In the genomic region with DNA sequence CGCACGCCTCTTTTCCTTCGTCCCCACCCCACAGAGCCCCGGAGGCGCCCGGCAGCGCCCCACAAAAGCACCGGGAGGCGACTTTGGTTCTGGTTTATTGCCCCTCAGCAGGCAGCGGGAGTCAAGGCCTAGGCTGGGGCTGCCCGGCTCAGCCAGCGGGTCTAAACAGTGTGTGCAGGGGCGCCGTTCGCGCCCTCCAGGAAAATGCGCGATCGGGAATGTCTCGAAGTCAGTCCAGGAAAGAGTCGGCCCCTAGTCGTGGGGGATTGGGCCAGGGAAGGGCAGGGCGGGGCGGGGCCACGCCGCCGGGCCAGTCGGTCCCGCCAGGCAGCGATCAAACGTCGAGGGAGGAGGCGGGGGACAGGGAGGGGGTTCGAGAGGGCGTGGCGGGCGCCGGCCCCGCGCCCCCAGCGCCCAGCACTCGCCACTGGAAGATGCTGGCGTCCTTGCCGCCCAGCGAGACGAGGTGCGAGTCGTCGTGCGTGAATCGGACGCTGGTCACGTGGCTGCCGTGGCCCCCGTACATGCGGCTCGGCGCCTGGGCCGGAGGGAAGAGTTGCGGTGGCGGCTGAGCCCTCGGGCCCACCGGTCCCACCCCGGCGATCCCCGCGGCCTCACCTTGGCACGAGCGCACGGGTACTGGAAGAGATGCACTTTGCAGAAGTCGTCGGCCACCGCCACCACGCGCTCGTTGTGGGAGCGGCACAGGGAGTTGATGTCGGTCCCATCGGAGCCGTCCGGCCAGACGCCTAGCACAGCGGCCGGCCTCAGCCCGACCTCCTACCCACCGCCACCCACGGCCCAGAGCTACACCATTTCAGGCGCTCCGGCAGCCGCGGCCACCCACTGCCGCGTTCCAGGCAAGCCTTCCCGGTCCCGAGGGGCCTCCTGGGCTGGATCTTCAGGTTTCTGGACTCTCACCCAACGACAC, we compare ENCODE assay signal across 8 cellular contexts. TPM values are rescaled to one million over a fixed set of nuclear protein-coding genes. Genes with fewer than 3 reads are reported as not detected.
A peak's percentile ranks its signal among the peaks of the same experiment; 100 is the strongest.
DNase-seq lines count a peak whose midpoint lies in the region; ATAC-seq and TF ChIP-seq lines count a peak whose summit lies in the region.

No MANE protein-coding gene starts in this region.

- peaks cover 39% of the 10 kb centered on the region for H3K79me2 ChIP-seq in MM.1S (ENCODE audit: low read length)

- peak in 1 of 2 donors; percentile 79 for TF ChIP-seq EP300 in tibial nerve (IDR thresholded peaks at IDR 0.05)

- no peaks in the 10 kb centered on the region for H3K27me3 ChIP-seq in MM.1S (replicated peaks; ENCODE audit: insufficient read depth, low read length)
- no peaks in the 10 kb centered on the region for H3K27me3 ChIP-seq in tibial nerve

- H3K4me3 ChIP-seq in MM.1S (ENCODE audit: low read length) (peak overlapping the region; percentile 44), epithelial cell of proximal tubule (ENCODE audit: low read depth, low read length) (peak overlapping the region; percentile 84), tibial nerve (peak overlapping the region; percentile 79 to 99 (median 85))

- H3K27ac ChIP-seq in MM.1S (ENCODE audit: low read length) (peak overlapping the region; percentile 18; the same call in 1 of the 2 replicates), VCaP (peak overlapping the region; percentile 99), tibial nerve (peak overlapping the region; percentile 79 to 99 (median 98))

- 3 to 5% methylated on average over 47 to 61 of the region's 96 CpGs for WGBS in tibial nerve, 2 donors

- H3K4me1 ChIP-seq in MM.1S (ENCODE audit: low read length) (peaks cover 10% of the 10 kb centered on the region), tibial nerve (peaks cover 4 to 63% (median 28%) of the 10 kb centered on the region in 4 donors)

- DNase-seq in GM03348 (ENCODE audit: low spot score): peak; percentile 88
- no peak for DNase-seq in MM.1S
- no peak for DNase-seq in epithelial cell of proximal tubule (ENCODE audit: low read depth)
- DNase-seq in middle frontal gyrus (ENCODE audit: extremely low spot score, low spot score): peak; percentile 61
- DNase-seq in tibial nerve (ENCODE audit: low spot score in 2 of 2): peak; percentile 55 to 62

- H3F3A ChIP-seq in MM.1S (ENCODE audit: insufficient read depth, low read length): peaks cover 21% of the 10 kb centered on the region

- ATAC-seq in HG02970 (IDR thresholded peaks at IDR 0.05; ENCODE audit: low FRiP score, unreplicated experiment) (no peak), HG03521 (IDR thresholded peaks at IDR 0.05; ENCODE audit: unreplicated experiment) (no peak)

- no peaks in the 10 kb centered on the region for H3K9me2 ChIP-seq in MM.1S (replicated peaks; ENCODE audit: insufficient read depth, low read length)

- no peaks in the 10 kb centered on the region for H4K20me1 ChIP-seq in MM.1S (ENCODE audit: insufficient read depth, low read length)

- H3K9me3 ChIP-seq in MM.1S (replicated peaks; ENCODE audit: insufficient read depth, low read length): no peaks in the 10 kb centered on the region
- H3K9me3 ChIP-seq in tibial nerve: no peaks in the 10 kb centered on the region

- H3K36me3 ChIP-seq in MM.1S (replicated peaks; ENCODE audit: insufficient read depth, low read length) (peaks cover 11% of the 10 kb centered on the region), tibial nerve (peaks cover 0 to 47% (median 8%) of the 10 kb centered on the region in 3 donors)

- peak overlapping the region; percentile 76 for H3K4me2 ChIP-seq in MM.1S (ENCODE audit: low read depth, low read length)

- TF ChIP-seq CTCF in MM.1S (IDR thresholded peaks at IDR 0.05; ENCODE audit: low read length): no peak
- no peak for TF ChIP-seq CTCF in VCaP (conservative IDR thresholded peaks at IDR 0.05)
- TF ChIP-seq CTCF in epithelial cell of proximal tubule (conservative IDR thresholded peaks at IDR 0.05; ENCODE audit: low read depth, low read length): no peak
- TF ChIP-seq CTCF in tibial nerve (IDR thresholded peaks at IDR 0.05): peak in 3 of 5 experiments; percentile 15 to 66 (median 19)

- peak overlapping the region; percentile 25; the same call in 1 of the 2 replicates for H3K9ac ChIP-seq in MM.1S (ENCODE audit: low read length)

- peak in 1 of 2 donors; percentile 56 for TF ChIP-seq POLR2A in tibial nerve (IDR thresholded peaks at IDR 0.05)

- peak overlapping the region; percentile 38 for H2AFZ ChIP-seq in MM.1S (ENCODE audit: low read length)

RNA-seq across cellular contexts. Expression of gene MTA2, which starts 0.7 kb away (rescaled TPM):
- total RNA-seq in epithelial cell of proximal tubule (109 and 153 TPM in 2 replicates), tibial nerve (10 to 100 TPM; 79.5 to 95.3 (median 88.8) TPM)

RNA-seq across cellular contexts. Expression of gene EML3, which starts 10.2 kb away (rescaled TPM):
- total RNA-seq in epithelial cell of proximal tubule (29.7 and 31.8 TPM in 2 replicates), tibial nerve (100 to 1,000 TPM in 2 of 4 donors, 10 to 100 TPM in 2; 64.9 to 138 (median 93.9) TPM)

RNA-seq across cellular contexts. Expression of gene ROM1, which starts 10.7 kb away (rescaled TPM):
- 1.2 and 1.4 TPM in 2 replicates for total RNA-seq in epithelial cell of proximal tubule
- 10 to 100 TPM in 3 of 4 donors, 1 to 10 TPM in 1; 9.3 to 13.8 (median 11.2) TPM for total RNA-seq in tibial nerve

RNA-seq across cellular contexts. Expression of gene TUT1, which starts 11.1 kb away (rescaled TPM):
- total RNA-seq in epithelial cell of proximal tubule: 9.4 and 10.1 TPM in 2 replicates
- 10 to 100 TPM in 3 of 4 donors, 1 to 10 TPM in 1; 8.3 to 18.8 (median 14.2) TPM for total RNA-seq in tibial nerve

RNA-seq across cellular contexts. Expression of gene B3GAT3, which starts 19.4 kb away (rescaled TPM):
- total RNA-seq in epithelial cell of proximal tubule: 43.6 and 67.7 TPM in 2 replicates
- 10 to 100 TPM; 35.4 to 60.3 (median 50.7) TPM for total RNA-seq in tibial nerve

Comparison
In these comparisons a context has a peak if more than half of its experiments do, and no peak if none do; other contexts are left out.
1. DNase-seq: peak in GM03348 (single experiment), middle frontal gyrus (single experiment) and tibial nerve (2 of 2); none in MM.1S (single experiment) and epithelial cell of proximal tubule (single experiment).
2. H3K27ac ChIP-seq: peak in every context shown above with its lines; median percentile 99 in VCaP; 98 in tibial nerve; 18 in MM.1S.
3. CTCF ChIP-seq: peak in tibial nerve (3 of 5); none in MM.1S (single experiment), VCaP (single experiment) and epithelial cell of proximal tubule (single experiment).
4. Peak in every context shown above with its lines, with median percentiles within 50 percentile points of each other: H3K4me3 ChIP-seq.